1 cellular context compared by ENCODE assay signal in the genomic region with DNA sequence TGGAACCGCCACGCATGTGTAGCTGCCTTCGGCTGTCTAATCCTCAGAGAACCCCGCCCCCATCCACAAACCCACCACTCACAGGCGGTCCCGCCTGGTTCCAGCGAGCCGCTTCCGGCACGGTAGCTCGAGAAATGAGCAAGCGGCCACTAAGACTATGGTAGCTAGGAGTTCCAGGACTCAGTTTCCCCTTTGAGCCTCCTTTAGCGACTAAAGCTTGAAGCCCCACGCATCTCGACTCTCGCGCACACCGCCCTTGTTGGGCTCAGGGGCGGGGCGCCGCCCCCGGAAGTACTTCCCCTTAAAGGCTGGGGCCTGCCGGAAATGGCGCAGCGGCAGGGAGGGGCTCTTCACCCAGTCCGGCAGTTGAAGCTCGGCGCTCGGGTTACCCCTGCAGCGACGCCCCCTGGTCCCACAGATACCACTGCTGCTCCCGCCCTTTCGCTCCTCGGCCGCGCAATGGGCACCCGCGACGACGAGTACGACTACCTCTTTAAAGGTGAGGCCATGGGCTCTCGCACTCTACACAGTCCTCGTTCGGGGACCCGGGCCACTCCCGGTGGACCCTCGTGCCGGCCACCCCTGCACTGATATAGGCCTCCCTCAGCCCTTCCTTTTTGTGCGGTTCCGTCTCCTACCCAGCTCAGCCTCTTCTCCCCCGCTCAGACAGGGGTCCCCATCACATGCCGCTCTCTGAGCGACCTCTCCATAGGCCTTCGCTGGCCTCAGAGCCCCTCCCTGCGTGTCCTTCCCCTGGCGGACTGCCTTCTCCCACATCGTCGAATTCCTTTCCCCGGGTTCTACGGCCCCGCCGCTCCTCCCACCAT.
A peak's percentile ranks its signal among the peaks of the same experiment; 100 is the strongest.
TF ChIP-seq lines count a peak whose summit lies in the region.

RAB11A (plus strand) TSS at position 365 of the 827 bp plus-strand sequence; CDS start at position 460, 95 bp downstream.

TF ChIP-seq in WTC11, 78 proteins besides CTCF, POLR2A, EP300 and RAD21 (continued from another document and continues in another):
- TF ChIP-seq ARID4B (CRISPR knock-in tag; IDR thresholded peaks at IDR 0.05; ENCODE audit: borderline replicate concordance) (no peak; the same call in none of the 2 replicates), CBFB (CRISPR knock-in tag; IDR thresholded peaks at IDR 0.05; ENCODE audit: low read depth) (no peak), SMAD4 (CRISPR knock-in tag; IDR thresholded peaks at IDR 0.05) (0 out of 2 replicates have a peak, but pooled peaks have one; percentile 18), NFATC4 (CRISPR knock-in tag; IDR thresholded peaks at IDR 0.05) (peak; percentile 73; the same call in 1 of the 2 replicates), CREM (CRISPR knock-in tag; IDR thresholded peaks at IDR 0.05) (peak; percentile 81), ELF4 (CRISPR knock-in tag; IDR thresholded peaks at IDR 0.05; ENCODE audit: low read depth) (no peak), USF1 (CRISPR knock-in tag; IDR thresholded peaks at IDR 0.05) (no peak), ZNF317 (CRISPR knock-in tag; IDR thresholded peaks at IDR 0.05; ENCODE audit: borderline replicate concordance, low read depth) (no peak), RORB (CRISPR knock-in tag; IDR thresholded peaks at IDR 0.05) (peak; percentile 49; the same call in 1 of the 2 replicates), AFF4 (CRISPR knock-in tag; IDR thresholded peaks at IDR 0.05; ENCODE audit: borderline replicate concordance) (no peak), ATF1 (CRISPR knock-in tag; IDR thresholded peaks at IDR 0.05) (no peak), FOXJ3 (CRISPR knock-in tag; IDR thresholded peaks at IDR 0.05; ENCODE audit: borderline replicate concordance) (no peak), AR (CRISPR knock-in tag; IDR thresholded peaks at IDR 0.05) (peak; percentile 47; the same call in 1 of the 2 replicates), CREB1 (CRISPR knock-in tag; IDR thresholded peaks at IDR 0.05) (peak; percentile 61; the same call in 1 of the 2 replicates), MXD4 (CRISPR knock-in tag; IDR thresholded peaks at IDR 0.05; ENCODE audit: borderline replicate concordance) (no peak), NR3C1 (CRISPR knock-in tag; conservative IDR thresholded peaks at IDR 0.05; ENCODE audit: low read depth) (no peak), ZNF121 (CRISPR knock-in tag; IDR thresholded peaks at IDR 0.05) (no peak), JAZF1 (CRISPR knock-in tag; IDR thresholded peaks at IDR 0.05) (no peak), NFE2L1 (CRISPR knock-in tag; IDR thresholded peaks at IDR 0.05) (peak; percentile 10; the same call in 1 of the 2 replicates), GRHL2 (CRISPR knock-in tag; IDR thresholded peaks at IDR 0.05; ENCODE audit: insufficient replicate concordance, severe bottlenecking) (no peak), SP1 (CRISPR knock-in tag; conservative IDR thresholded peaks at IDR 0.05) (peak; percentile 93), ZNF281 (CRISPR knock-in tag; IDR thresholded peaks at IDR 0.05) (0 out of 2 replicates have a peak, but pooled peaks have one; percentile 39)
- TF ChIP-seq, protein P1, sequence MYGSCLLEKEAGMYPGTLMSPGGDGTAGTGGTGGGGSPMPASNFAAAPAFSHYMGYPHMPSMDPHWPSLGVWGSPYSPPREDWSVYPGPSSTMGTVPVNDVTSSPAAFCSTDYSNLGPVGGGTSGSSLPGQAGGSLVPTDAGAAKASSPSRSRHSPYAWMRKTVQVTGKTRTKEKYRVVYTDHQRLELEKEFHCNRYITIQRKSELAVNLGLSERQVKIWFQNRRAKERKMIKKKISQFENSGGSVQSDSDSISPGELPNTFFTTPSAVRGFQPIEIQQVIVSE (CRISPR knock-in tag; IDR thresholded peaks at IDR 0.05; ENCODE audit: borderline replicate concordance) = no peak
- TF ChIP-seq, protein P2, sequence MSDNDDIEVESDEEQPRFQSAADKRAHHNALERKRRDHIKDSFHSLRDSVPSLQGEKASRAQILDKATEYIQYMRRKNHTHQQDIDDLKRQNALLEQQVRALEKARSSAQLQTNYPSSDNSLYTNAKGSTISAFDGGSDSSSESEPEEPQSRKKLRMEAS (CRISPR knock-in tag; IDR thresholded peaks at IDR 0.05) = peak; percentile 83
- TF ChIP-seq, protein P3, sequence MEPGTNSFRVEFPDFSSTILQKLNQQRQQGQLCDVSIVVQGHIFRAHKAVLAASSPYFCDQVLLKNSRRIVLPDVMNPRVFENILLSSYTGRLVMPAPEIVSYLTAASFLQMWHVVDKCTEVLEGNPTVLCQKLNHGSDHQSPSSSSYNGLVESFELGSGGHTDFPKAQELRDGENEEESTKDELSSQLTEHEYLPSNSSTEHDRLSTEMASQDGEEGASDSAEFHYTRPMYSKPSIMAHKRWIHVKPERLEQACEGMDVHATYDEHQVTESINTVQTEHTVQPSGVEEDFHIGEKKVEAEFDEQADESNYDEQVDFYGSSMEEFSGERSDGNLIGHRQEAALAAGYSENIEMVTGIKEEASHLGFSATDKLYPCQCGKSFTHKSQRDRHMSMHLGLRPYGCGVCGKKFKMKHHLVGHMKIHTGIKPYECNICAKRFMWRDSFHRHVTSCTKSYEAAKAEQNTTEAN (CRISPR knock-in tag; IDR thresholded peaks at IDR 0.05) = peak; percentile 94
- TF ChIP-seq, protein P4, sequence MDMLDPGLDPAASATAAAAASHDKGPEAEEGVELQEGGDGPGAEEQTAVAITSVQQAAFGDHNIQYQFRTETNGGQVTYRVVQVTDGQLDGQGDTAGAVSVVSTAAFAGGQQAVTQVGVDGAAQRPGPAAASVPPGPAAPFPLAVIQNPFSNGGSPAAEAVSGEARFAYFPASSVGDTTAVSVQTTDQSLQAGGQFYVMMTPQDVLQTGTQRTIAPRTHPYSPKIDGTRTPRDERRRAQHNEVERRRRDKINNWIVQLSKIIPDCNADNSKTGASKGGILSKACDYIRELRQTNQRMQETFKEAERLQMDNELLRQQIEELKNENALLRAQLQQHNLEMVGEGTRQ (CRISPR knock-in tag; IDR thresholded peaks at IDR 0.05) = no peak
- TF ChIP-seq, protein P5, sequence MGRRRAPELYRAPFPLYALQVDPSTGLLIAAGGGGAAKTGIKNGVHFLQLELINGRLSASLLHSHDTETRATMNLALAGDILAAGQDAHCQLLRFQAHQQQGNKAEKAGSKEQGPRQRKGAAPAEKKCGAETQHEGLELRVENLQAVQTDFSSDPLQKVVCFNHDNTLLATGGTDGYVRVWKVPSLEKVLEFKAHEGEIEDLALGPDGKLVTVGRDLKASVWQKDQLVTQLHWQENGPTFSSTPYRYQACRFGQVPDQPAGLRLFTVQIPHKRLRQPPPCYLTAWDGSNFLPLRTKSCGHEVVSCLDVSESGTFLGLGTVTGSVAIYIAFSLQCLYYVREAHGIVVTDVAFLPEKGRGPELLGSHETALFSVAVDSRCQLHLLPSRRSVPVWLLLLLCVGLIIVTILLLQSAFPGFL (CRISPR knock-in tag; IDR thresholded peaks at IDR 0.05; ENCODE audit: borderline replicate concordance) = no peak; the same call in 1 of the 2 replicates
- TF ChIP-seq, protein P6, sequence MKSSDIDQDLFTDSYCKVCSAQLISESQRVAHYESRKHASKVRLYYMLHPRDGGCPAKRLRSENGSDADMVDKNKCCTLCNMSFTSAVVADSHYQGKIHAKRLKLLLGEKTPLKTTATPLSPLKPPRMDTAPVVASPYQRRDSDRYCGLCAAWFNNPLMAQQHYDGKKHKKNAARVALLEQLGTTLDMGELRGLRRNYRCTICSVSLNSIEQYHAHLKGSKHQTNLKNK (CRISPR knock-in tag; IDR thresholded peaks at IDR 0.05) = no peak
